Comparison of ENCODE assay signal across 8 cellular contexts in genomic region chr14:101875726-101876268, GRCh38.
DNase-seq lines count a peak whose midpoint lies in the region; ATAC-seq and TF ChIP-seq lines count a peak whose summit lies in the region.

No MANE protein-coding gene starts in this region.

- H3K4me1 ChIP-seq in muscle layer of colon (ENCODE audit: insufficient read depth, low read length): peaks cover 49% of the 10 kb centered on the region
- H3K4me1 ChIP-seq in esophagus squamous epithelium: peaks cover 3 to 56% (median 8%) of the 10 kb centered on the region in 3 donors
- H3K4me1 ChIP-seq in trophoblast cell (ENCODE audit: control insufficient read depth in 1 of 2, insufficient read depth in 2 of 2, low read length in 2 of 2): peaks cover 0 to 2% of the 10 kb centered on the region in 2 experiments

- H3K4me2 ChIP-seq in trophoblast cell (ENCODE audit: low read length): no peak overlapping the region

- no peak overlapping the region for H3K9ac ChIP-seq in muscle layer of colon (ENCODE audit: low read length)
- no peak overlapping the region for H3K9ac ChIP-seq in trophoblast cell (ENCODE audit: low read length)

- 61 to 64% methylated on average over 6 of the region's 6 CpGs for WGBS in esophagus squamous epithelium, 2 donors
- no CpG with 5 or more reads among the region's 6 CpGs for WGBS in trophoblast cell (ENCODE audit: extremely low coverage, insufficient coverage, insufficient read length)

- H2BK120ac ChIP-seq in trophoblast cell (ENCODE audit: insufficient read depth, low read length, poor library complexity): no peak overlapping the region

- intact Hi-C loops in esophagus squamous epithelium (cut with DNase I): no loop called here

- H3K18ac ChIP-seq in trophoblast cell (ENCODE audit: low read length): no peak overlapping the region

- no peaks in the 10 kb centered on the region for H3K9me3 Mint-ChIP-seq in HFFc6

- H3K36me3 Mint-ChIP-seq in HFFc6 (ENCODE audit: low read depth): no peaks in the 10 kb centered on the region; the same call in 1 of the 2 replicates

- ATAC-seq in GM18520 (IDR thresholded peaks at IDR 0.05; ENCODE audit: unreplicated experiment): peak; percentile 15
- ATAC-seq in SK-N-SH treated with all-trans-retinoic acid at 6 μM for 48 hours: peak; percentile 22; the same call in 1 of the 3 replicates

- H3K27me3 ChIP-seq in muscle layer of colon (ENCODE audit: control insufficient read depth in 1 of 2, insufficient read depth in 2 of 2, low read length in 2 of 2) (no peaks in the 10 kb centered on the region), esophagus squamous epithelium (no peaks in the 10 kb centered on the region), trophoblast cell (ENCODE audit: insufficient read depth, low read length) (no peaks in the 10 kb centered on the region)

- no peaks in the 10 kb centered on the region; the same call in none of the 2 replicates for H3K27me3 Mint-ChIP-seq in HFFc6 (ENCODE audit: insufficient read depth)

- no peak overlapping the region for H3K4me3 Mint-ChIP-seq in HFFc6

- no peak overlapping the region for H4K91ac ChIP-seq in trophoblast cell (ENCODE audit: low read depth, low read length)

- H3K36me3 ChIP-seq in muscle layer of colon (ENCODE audit: insufficient read depth, low read length) (no peaks in the 10 kb centered on the region), esophagus squamous epithelium (peaks cover 0 to 29% (median 0%) of the 10 kb centered on the region in 3 donors), trophoblast cell (ENCODE audit: control insufficient read depth in 1 of 2, insufficient read depth in 2 of 2, low read length in 2 of 2) (peaks cover 1 to 2% of the 10 kb centered on the region in 2 experiments)

- no peak overlapping the region for H4K12ac ChIP-seq in trophoblast cell (ENCODE audit: low read depth, low read length)

- H3K9me3 ChIP-seq in muscle layer of colon (ENCODE audit: low read length) (no peaks in the 10 kb centered on the region), esophagus squamous epithelium (no peaks in the 10 kb centered on the region), trophoblast cell (ENCODE audit: insufficient read depth, low read depth, low read length) (no peaks in the 10 kb centered on the region)

- no peak overlapping the region for H2AFZ ChIP-seq in trophoblast cell (ENCODE audit: insufficient read depth, low read length, poor library complexity)

- TF ChIP-seq CTCF in HFFc6 (IDR thresholded peaks at IDR 0.05): no peak
- TF ChIP-seq CTCF in esophagus squamous epithelium (IDR thresholded peaks at IDR 0.05): no peak

- H3K23ac ChIP-seq in trophoblast cell (ENCODE audit: low read length): no peak overlapping the region

- no peak for TF ChIP-seq POLR2A in esophagus squamous epithelium (IDR thresholded peaks at IDR 0.05)

- no peaks in the 10 kb centered on the region for H3K79me1 ChIP-seq in trophoblast cell (ENCODE audit: low read length)

- H2BK5ac ChIP-seq in trophoblast cell (ENCODE audit: low read depth, low read length, poor library complexity): no peak overlapping the region

- no peak overlapping the region for H4K8ac ChIP-seq in trophoblast cell (ENCODE audit: low read depth, low read length)

- no peak overlapping the region for H3K4me3 ChIP-seq in muscle layer of colon (ENCODE audit: low read depth in 1 of 2, low read length in 2 of 2)
- H3K4me3 ChIP-seq in esophagus squamous epithelium: no peak overlapping the region
- H3K4me3 ChIP-seq in trophoblast cell (ENCODE audit: low read depth, low read length): no peak overlapping the region

- H3K27ac Mint-ChIP-seq in HFFc6: 0 out of 2 replicates have a peak overlapping the region, but pooled peaks have one; percentile 2

- no peak overlapping the region for H3K4ac ChIP-seq in trophoblast cell (ENCODE audit: low read depth, low read length)

- H3K14ac ChIP-seq in trophoblast cell (ENCODE audit: low read length): no peak overlapping the region

- H3K4me1 Mint-ChIP-seq in HFFc6 (ENCODE audit: low read depth): peaks cover 24% of the 10 kb centered on the region

- H2BK12ac ChIP-seq in trophoblast cell (ENCODE audit: low read length): no peak overlapping the region

- peak overlapping the region; percentile 27 for H3K27ac ChIP-seq in muscle layer of colon (ENCODE audit: low read depth, low read length)
- H3K27ac ChIP-seq in esophagus squamous epithelium: peak overlapping the region in 2 of 4 donors; percentile 51 to 52
- no peak overlapping the region for H3K27ac ChIP-seq in trophoblast cell (ENCODE audit: low read depth, low read length)

- DNase-seq in HFFc6: no peak
- DNase-seq in stimulated activated CD8-positive, alpha-beta memory T cell treated with anti-CD3 and anti-CD28 coated beads, Interleukin-4, amount 100 ng/mL, for 48 hours: no peak
- no peak for DNase-seq in esophagus squamous epithelium (lab: John Stamatoyannopoulos, UW)
- DNase-seq in NCI-H510A treated with DMSO at 0.1 percent for 48 hours (lab: John Stamatoyannopoulos, UW): no peak
- DNase-seq in trophoblast cell: no peak

- no peaks in the 10 kb centered on the region for H3K79me2 ChIP-seq in trophoblast cell (ENCODE audit: control insufficient read depth, insufficient read depth, low read length, poor library complexity)

- no peak overlapping the region for H2AK5ac ChIP-seq in trophoblast cell (ENCODE audit: low read length)

TF ChIP-seq in SK-N-SH treated with all-trans-retinoic acid at 6 μM for 48 hours, 23 proteins besides CTCF, POLR2A, EP300 and RAD21:
- 0 out of 2 replicates have a peak, but pooled peaks have one; percentile 36 for TF ChIP-seq SNAI2 (CRISPR knock-in tag; IDR thresholded peaks at IDR 0.05)
- no peak for TF ChIP-seq OSR1 (CRISPR knock-in tag; IDR thresholded peaks at IDR 0.05)
- TF ChIP-seq ZC3H10 (CRISPR knock-in tag; IDR thresholded peaks at IDR 0.05): no peak
- no peak for TF ChIP-seq ESRRG (CRISPR knock-in tag; IDR thresholded peaks at IDR 0.05)
